14 cellular contexts compared by ENCODE assay signal in the genomic region with DNA sequence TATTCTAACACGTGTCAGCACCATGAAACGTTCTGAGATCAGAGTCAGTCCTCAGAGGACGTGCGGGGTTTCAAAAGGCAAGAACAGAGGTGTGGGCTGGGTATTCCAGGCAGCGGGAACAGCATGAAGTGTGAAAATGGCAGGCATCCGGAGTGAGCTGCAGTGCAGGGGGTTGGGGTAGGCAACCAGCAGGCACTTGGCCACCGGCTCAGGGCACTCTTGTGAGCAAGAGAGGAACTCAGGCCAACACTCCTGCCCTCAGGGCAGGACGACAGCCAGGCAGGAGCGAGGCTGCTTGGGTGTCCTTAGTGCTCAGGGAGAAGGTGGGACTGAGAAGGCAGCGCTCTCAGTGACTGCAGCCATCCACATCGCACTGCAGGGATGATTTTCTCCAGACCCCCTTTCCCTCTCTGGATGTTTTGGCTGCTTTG.
"Had no signal": no experiment of that assay in that cellular context is flagged by ENCODE, and none has a peak within 500 bp of the region (broad histone marks: within the 10 kb centered on the region; RNA-seq: fewer than 3 reads in every experiment).

No MANE protein-coding gene starts in this region.

- ATAC-seq: activated T-helper 17 cell treated with anti-CD3 and anti-CD28 coated beads, Interleukin-2, amount 50 U/mL, for 72 hours; heart left ventricle; mucosa of descending colon; naive thymus-derived CD4-positive, alpha-beta T cell; sciatic nerve; T-cell had no signal

- H3K4me3 ChIP-seq: heart left ventricle, mucosa of descending colon, stomach, testis had no signal

- H3K9me3 ChIP-seq: mucosa of descending colon, testis had no signal

- DNase-seq: activated CD4-positive, alpha-beta T cell treated with anti-CD3 and anti-CD28 coated beads, Interleukin-2, amount 50 U/mL, for 4 hours; activated CD4-positive, CD25-positive, alpha-beta regulatory T cell treated with anti-CD3 and anti-CD28 coated beads, Interleukin-2, amount 50 U/mL, for 72 hours; activated naive CD4-positive, alpha-beta T cell treated with Interleukin-2 at 50 U/mL for 16 hours; naive thymus-derived CD4-positive, alpha-beta T cell; stimulated activated CD4-positive, alpha-beta T cell treated with anti-CD3 and anti-CD28 coated beads, Interleukin-1b, Interleukin-23, amount 100 ng/mL, for 48 hours; stomach; T-cell; T1000; testis had no signal

- H3K27me3 ChIP-seq: heart left ventricle, testis had no signal

- H3K36me3 ChIP-seq: heart left ventricle, stomach had no signal

- H3K27ac ChIP-seq: epithelial cell of prostate, heart left ventricle, stomach, testis had no signal
